ENCODE assay signal across 8 cellular contexts in the genomic region with DNA sequence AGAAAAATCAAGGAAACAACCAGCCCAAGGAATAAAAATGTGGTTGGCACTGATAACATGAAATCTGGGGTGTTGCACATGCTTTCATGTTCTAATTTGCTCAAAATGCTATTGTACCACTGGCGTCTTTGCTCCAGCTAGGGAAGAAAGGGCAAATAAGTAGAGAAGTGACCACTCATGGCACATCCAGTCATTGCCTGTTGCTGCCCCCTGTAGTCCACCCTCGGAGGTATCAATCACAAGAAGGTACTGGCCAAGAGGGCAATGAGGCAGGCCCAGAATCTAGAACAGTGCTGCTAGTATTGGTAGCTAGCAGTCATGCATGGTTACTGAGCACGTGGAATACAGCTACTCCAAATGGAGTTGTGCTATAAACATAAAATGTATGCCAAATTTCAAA.
DNase-seq lines count a peak whose midpoint lies in the region; ATAC-seq and TF ChIP-seq lines count a peak whose summit lies in the region.

No MANE protein-coding gene starts in this region.

- no peak for ATAC-seq in sciatic nerve
- ATAC-seq in GM18873 (IDR thresholded peaks at IDR 0.05; ENCODE audit: low FRiP score, unreplicated experiment): no peak

- in situ Hi-C loops in GM13976 (cut with MboI; ENCODE audit: low sequenced_read_pairs, unreplicated experiment): no loop called here

- no peak overlapping the region for H3K4me3 ChIP-seq in choroid plexus epithelial cell (ENCODE audit: low read depth, low read length)

- intact Hi-C loops in sciatic nerve (cut with DNase I): no loop called here

- DNase-seq in NCI-H510A treated with DMSO at 0.1 percent for 48 hours (lab: John Stamatoyannopoulos, UW): peak; percentile 45
- no peak for DNase-seq in NCI-H510A (lab: John Stamatoyannopoulos, UW)
- DNase-seq in NCI-H1930 (lab: John Stamatoyannopoulos, UW): peak; percentile 12
- DNase-seq in choroid plexus epithelial cell (ENCODE audit: low read depth): peak; percentile 30
- peak; percentile 62 for DNase-seq in sciatic nerve (ENCODE audit: low spot score)
- no peak for DNase-seq in 8988T
- no peak for DNase-seq in GM13976 (ENCODE audit: low spot score)

- TF ChIP-seq CTCF in choroid plexus epithelial cell (conservative IDR thresholded peaks at IDR 0.05; ENCODE audit: low read depth, low read length) (peak; percentile 49), GM13976 (IDR thresholded peaks at IDR 0.05; ENCODE audit: borderline replicate concordance, control extremely low read depth, extremely low read depth, insufficient read depth, missing control alignments) (no peak)

Comparison
In these comparisons a context has a peak if more than half of its experiments do, and no peak if none do; other contexts are left out.
1. DNase-seq: peak in NCI-H510A treated with DMSO at 0.1 percent for 48 hours (single experiment), NCI-H1930 (2 of 2), choroid plexus epithelial cell (single experiment) and sciatic nerve (single experiment); none in NCI-H510A (single experiment), 8988T (single experiment) and GM13976 (single experiment).